16 cellular contexts compared by ENCODE assay signal in the genomic region with DNA sequence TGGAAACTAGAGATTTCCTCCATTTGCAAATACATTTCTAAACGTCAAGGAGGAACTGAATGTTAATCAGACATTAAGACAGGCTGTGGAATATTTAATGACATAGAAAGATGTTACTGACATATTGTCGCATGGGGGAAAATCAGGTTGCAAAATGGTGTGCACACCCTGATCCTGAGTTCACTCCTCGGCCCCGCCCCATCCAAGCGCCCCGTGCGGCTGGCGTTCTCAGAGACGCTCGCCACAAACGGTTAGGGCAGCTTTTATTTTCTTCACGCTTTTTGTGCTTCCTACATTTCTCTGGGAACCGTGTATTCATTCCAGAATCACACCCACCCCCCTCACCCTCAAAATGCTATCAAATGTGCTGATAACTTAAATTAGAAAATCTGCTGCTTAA. TPM values are rescaled to one million over a fixed set of nuclear protein-coding genes. Genes with fewer than 3 reads are reported as not detected.
DNase-seq lines count a peak whose midpoint lies in the region; ATAC-seq, FAIRE-seq and TF ChIP-seq lines count a peak whose summit lies in the region.
"Had no signal": no experiment of that assay in that cellular context is flagged by ENCODE, and none has a peak within 500 bp of the region (broad histone marks: within the 10 kb centered on the region; RNA-seq: fewer than 3 reads in every experiment).

No MANE protein-coding gene starts in this region.

- H3K36me3 Mint-ChIP-seq in activated CD8-positive, alpha-beta memory T cell treated with anti-CD3 and anti-CD28 coated beads, Interleukin-2, amount 10 ng/mL, durations not matched to agents 7 days and 5 days = no peaks in the 10 kb centered on the region
- H3K36me3 Mint-ChIP-seq: activated naive CD8-positive, alpha-beta T cell had no signal

- TF ChIP-seq POLR2A in GM12878 (IDR thresholded peaks at IDR 0.05; ENCODE audit: low read depth, low read length) = no peak

- H3K79me2 ChIP-seq in GM12878 (ENCODE audit: control insufficient read depth, insufficient read depth, low read length) (no peaks in the 10 kb centered on the region), neural cell (replicated peaks; ENCODE audit: insufficient read depth, low read length) (no peaks in the 10 kb centered on the region)

- POLR2A ChIA-PET in GM12878 (lab: Charles Lee) = interaction anchor here (0.6 kb wide), 1 partner anchor 329 kb away, joined by 3 read pairs; no protein-coding TSS in a partner anchor

- ATAC-seq in activated CD8-positive, alpha-beta memory T cell treated with anti-CD3 and anti-CD28 coated beads, Interleukin-2, amount 10 ng/mL, durations not matched to agents 7 days and 5 days = peak; percentile 34
- ATAC-seq in GM12878 = peak; percentile 48; the same call in 2 of the 3 replicates
- no peak for ATAC-seq in HG03135 (IDR thresholded peaks at IDR 0.05; ENCODE audit: unreplicated experiment)
- ATAC-seq: activated CD4-positive, CD25-positive, alpha-beta regulatory T cell treated with anti-CD3 and anti-CD28 coated beads, Interleukin-2, amount 50 U/mL, for 24 hours had no signal

- no peaks in the 10 kb centered on the region for H3F3A ChIP-seq in neural cell (ENCODE audit: insufficient read depth, low read length, poor library complexity, severe bottlenecking)

- no TSS peak for BruUV-seq in GM12878 (replicated peaks; lab: Mats Ljungman, UMichigan)

- H2AFZ ChIP-seq in GM12878 (ENCODE audit: control insufficient read depth, low read depth, low read length) (no peak overlapping the region), neural cell (ENCODE audit: low read depth, low read length) (no peak overlapping the region)

- no peaks in the 10 kb centered on the region for H3K9me3 Mint-ChIP-seq in activated CD8-positive, alpha-beta memory T cell treated with anti-CD3 and anti-CD28 coated beads, Interleukin-2, amount 10 ng/mL, durations not matched to agents 7 days and 5 days (ENCODE audit: low read depth)
- H3K9me3 Mint-ChIP-seq: neural crest cell had no signal

- RAD21 ChIA-PET in GM12878 (lab: Charles Lee; ENCODE audit: unreplicated experiment) = interaction anchor here (2.1 kb wide), 2 partner anchors 61 to 64 kb away, joined by 6 to 8 read pairs; no protein-coding TSS in a partner anchor

- TF ChIP-seq EP300 in GM12878 (IDR thresholded peaks at IDR 0.05; ENCODE audit: borderline replicate concordance in 1 of 2, control insufficient read depth in 1 of 2, low read depth in 2 of 2, low read length in 2 of 2) (no peak), neural cell (conservative IDR thresholded peaks at IDR 0.05; ENCODE audit: poor library complexity, severe bottlenecking) (peak; percentile 18)

- DNase-seq in activated CD8-positive, alpha-beta memory T cell treated with anti-CD3 and anti-CD28 coated beads, Interleukin-2, amount 10 ng/mL, durations not matched to agents 7 days and 5 days = peak; percentile 50
- DNase-seq in activated CD8-positive, alpha-beta memory T cell treated with anti-CD3 and anti-CD28 coated beads for 24 hours = no peak
- peak; percentile 55 for DNase-seq in NCI-H2171 treated with DMSO at 0.1 percent for 48 hours (lab: John Stamatoyannopoulos, UW)
- DNase-seq in GM12878 (ENCODE audit: low read depth, low spot score) = no peak
- no peak for DNase-seq in posterior vena cava (ENCODE audit: low spot score)
- no peak for DNase-seq in NCI-H1417 treated with DMSO at 0.1 percent for 48 hours (lab: John Stamatoyannopoulos, UW)
- DNase-seq: spleen had no signal

- TF ChIP-seq RAD21 in GM12878 (IDR thresholded peaks at IDR 0.05; ENCODE audit: insufficient read depth, low read depth, low read length) (no peak), neural cell (conservative IDR thresholded peaks at IDR 0.05) (no peak)

- no peaks in the 10 kb centered on the region for H4K20me1 ChIP-seq in GM12878 (ENCODE audit: control insufficient read depth, insufficient read depth)
- no peaks in the 10 kb centered on the region for H4K20me1 ChIP-seq in neural cell (ENCODE audit: insufficient read depth)

- H3K36me3 ChIP-seq in GM12878 (ENCODE audit: control insufficient read depth in 2 of 2, insufficient read depth in 2 of 2, low read length in 1 of 2) (no peaks in the 10 kb centered on the region), neural cell (ENCODE audit: insufficient read depth, low read length) (no peaks in the 10 kb centered on the region)

- H3K27me3 ChIP-seq in GM12878 (replicated peaks in 1 of 2; ENCODE audit: control insufficient read depth in 2 of 2, insufficient read depth in 2 of 2, low read length in 1 of 2) (peaks cover 2 to 7% of the 10 kb centered on the region in 2 experiments; a peak in 3 of 4 replicates), neural cell (ENCODE audit: insufficient read depth, low read depth, low read length) (no peaks in the 10 kb centered on the region)
- H3K27me3 ChIP-seq: spleen had no signal

- WGBS in GM12878 (ENCODE audit: insufficient coverage, insufficient replicate concordance, low lambda C conversion rate, missing lambda C conversion rate) = 5% methylated on average over 13 of the region's 13 CpGs

- FAIRE-seq in GM12878 (lab: Jason Lieb, UNC) = no peak
- FAIRE-seq: islet of Langerhans had no signal

- no peak overlapping the region for H3K9ac ChIP-seq in GM12878 (ENCODE audit: control insufficient read depth, insufficient read depth, low read length)
- H3K9ac ChIP-seq in neural cell (ENCODE audit: low read length) = peak overlapping the region; percentile 34
- H3K9ac ChIP-seq: KMS-11 had no signal

- TF ChIP-seq CTCF in GM12878 (IDR thresholded peaks at IDR 0.05 in 2 of 3, conservative IDR thresholded peaks at IDR 0.05 in 1 of 3; ENCODE audit: control insufficient read depth in 2 of 3, extremely low read depth in 1 of 3, insufficient read depth in 1 of 3, low read depth in 3 of 3, low read length in 3 of 3) (no peak), neural cell (IDR thresholded peaks at IDR 0.05; ENCODE audit: poor library complexity, severe bottlenecking) (no peak)

- peaks cover 16% of the 10 kb centered on the region for H3K27me3 Mint-ChIP-seq in activated CD8-positive, alpha-beta memory T cell treated with anti-CD3 and anti-CD28 coated beads, Interleukin-2, amount 10 ng/mL, durations not matched to agents 7 days and 5 days
- H3K27me3 Mint-ChIP-seq: activated naive CD8-positive, alpha-beta T cell had no signal

- H3K4me1 Mint-ChIP-seq in activated CD8-positive, alpha-beta memory T cell treated with anti-CD3 and anti-CD28 coated beads, Interleukin-2, amount 10 ng/mL, durations not matched to agents 7 days and 5 days = peaks cover 27% of the 10 kb centered on the region

- H3K4me3 ChIP-seq in GM12878 (no peak overlapping the region), neural cell (ENCODE audit: low read length) (no peak overlapping the region)
- H3K4me3 ChIP-seq: spleen had no signal

- in situ Hi-C loops in GM12878 (cut with MboI) = no loop called here

- H3K9me2 ChIP-seq in neural cell (ENCODE audit: insufficient read depth, low read length) = no peaks in the 10 kb centered on the region

- H3K4me2 ChIP-seq in GM12878 (ENCODE audit: control insufficient read depth, insufficient read depth) = no peak overlapping the region
- H3K4me2 ChIP-seq in neural cell (ENCODE audit: low read length) = no peak overlapping the region
- H3K4me2 ChIP-seq: KMS-11 had no signal

- SMC1A ChIA-PET in GM12878 (lab: Charles Lee; ENCODE audit: uncharacterized antibody, unreplicated experiment) = interaction anchor here (1.0 to 1.5 kb wide), 3 partner anchors 8 to 64 kb away, joined by 3 to 4 read pairs (median 3); no protein-coding TSS in a partner anchor

- no peak overlapping the region for H3K27ac Mint-ChIP-seq in activated CD8-positive, alpha-beta memory T cell treated with anti-CD3 and anti-CD28 coated beads, Interleukin-2, amount 10 ng/mL, durations not matched to agents 7 days and 5 days
- H3K27ac Mint-ChIP-seq: activated naive CD8-positive, alpha-beta T cell had no signal

- H3K9me3 ChIP-seq in GM12878 (replicated peaks; ENCODE audit: control insufficient read depth, insufficient read depth, low read length) (no peaks in the 10 kb centered on the region), neural cell (ENCODE audit: low read length) (no peaks in the 10 kb centered on the region)
- H3K9me3 ChIP-seq: spleen had no signal

- H3K4me1 ChIP-seq in GM12878 (ENCODE audit: control insufficient read depth, insufficient read depth, low read length) = no peaks in the 10 kb centered on the region

- no peak overlapping the region for H3K27ac ChIP-seq in GM12878 (ENCODE audit: control insufficient read depth, insufficient read depth)
- H3K27ac ChIP-seq in neural cell (ENCODE audit: low read length) = peak overlapping the region; percentile 52
- H3K27ac ChIP-seq: KMS-11 had no signal

- CTCF ChIA-PET in activated CD8-positive, alpha-beta memory T cell treated with anti-CD3 and anti-CD28 coated beads, Interleukin-2, amount 10 ng/mL, durations not matched to agents 7 days and 5 days (lab: Charles Lee) = interaction anchor here (0.8 to 1.3 kb wide), 5 partner anchors 15 to 154 kb away, joined by 3 to 4 read pairs (median 3); no protein-coding TSS in a partner anchor
- CTCF ChIA-PET in GM12878 (lab: Yijun Ruan, JAX) = interaction anchor here (0.7 to 3.9 kb wide), 2 partner anchors 64 to 167 kb away, joined by 3 to 15 read pairs; no protein-coding TSS in a partner anchor

- no peak overlapping the region for H3K4me3 Mint-ChIP-seq in activated CD8-positive, alpha-beta memory T cell treated with anti-CD3 and anti-CD28 coated beads, Interleukin-2, amount 10 ng/mL, durations not matched to agents 7 days and 5 days
- H3K4me3 Mint-ChIP-seq: activated naive CD8-positive, alpha-beta T cell; neural crest cell had no signal

- intact Hi-C loops in GM12878 (cut with micrococcal nuclease; ENCODE audit: unreplicated experiment) (no loop called here), posterior vena cava (cut with DNase I) (no loop called here)

RNA-seq across cellular contexts. Expression of gene H1-8, which starts 10.8 kb away (rescaled TPM):
- not detected for total RNA-seq in activated CD8-positive, alpha-beta memory T cell treated with anti-CD3 and anti-CD28 coated beads, Interleukin-2, amount 10 ng/mL, durations not matched to agents 7 days and 5 days
- not detected in 2 replicates for total RNA-seq in GM12878 (2013; cell fraction: nucleolus; rRNA removed)
- total RNA-seq in GM12878 (2014; rRNA removed) (not detected in 2 replicates), GM12878 (2014; rRNA removed; fragmentation: Illumina TruSeq; extraction: Trizol) (not detected in 2 replicates), GM12878 (2021) (not detected in 2 replicates), posterior vena cava (not detected)
- polyA plus RNA-seq in GM12878 (2011; ENCODE audit: low read depth) = not detected
- polyA plus RNA-seq in GM12878 (2011; rRNA removed) (not detected in 2 replicates), GM12878 (2014; fragmentation: Illumina TruSeq; extraction: Trizol) (not detected in 2 replicates), GM12878 (2014; fragmentation: Nextera tagmentation; extraction: Ambion mirVana) (not detected), GM12878 (2014; rRNA removed) (not detected in 2 replicates), GM12878 (2016; fragmentation: Nextera tagmentation; extraction: Ambion mirVana) (not detected), neural cell (not detected in 2 replicates)
- not detected in 2 replicates for polyA plus RNA-seq in GM12878 (2011; cell fraction: cytosol; rRNA removed)
- polyA plus RNA-seq in GM12878 (2011; cell fraction: nucleus; rRNA removed) = not detected in 2 replicates
- polyA plus RNA-seq in GM12878 (2012) = not detected in 2 replicates
- polyA minus RNA-seq in GM12878 (2011; rRNA and poly(A)+ RNA removed) = not detected in 2 replicates
- polyA minus RNA-seq in GM12878 (2011; cell fraction: cytosol; rRNA and poly(A)+ RNA removed) = not detected in 2 replicates
- polyA minus RNA-seq in GM12878 (2011; cell fraction: nucleus; rRNA and poly(A)+ RNA removed) = not detected in 2 replicates
- polyA minus RNA-seq in neural cell = not detected in 2 replicates
- total RNA-seq: fibroblast of villous mesenchyme, neural crest cell, spleen, urinary bladder had no signal
- polyA plus RNA-seq: spleen, urinary bladder had no signal

RNA-seq across cellular contexts. Expression of gene RHO, which starts 25.3 kb away (rescaled TPM):
- total RNA-seq in activated CD8-positive, alpha-beta memory T cell treated with anti-CD3 and anti-CD28 coated beads, Interleukin-2, amount 10 ng/mL, durations not matched to agents 7 days and 5 days = not detected
- total RNA-seq in GM12878 (2013; cell fraction: nucleolus; rRNA removed) = not detected in 2 replicates
- total RNA-seq in GM12878 (2014; rRNA removed) = not detected in 2 replicates
- total RNA-seq in GM12878 (2014; rRNA removed; fragmentation: Illumina TruSeq; extraction: Trizol) = not detected in 2 replicates
- not detected in 2 replicates for total RNA-seq in GM12878 (2021)
- not detected for polyA plus RNA-seq in GM12878 (2011; ENCODE audit: low read depth)
- polyA plus RNA-seq in GM12878 (2011; rRNA removed) = not detected in 2 replicates
- not detected in 2 replicates for polyA plus RNA-seq in GM12878 (2011; cell fraction: cytosol; rRNA removed)
- polyA plus RNA-seq in GM12878 (2011; cell fraction: nucleus; rRNA removed) = not detected in 2 replicates
- not detected in 2 replicates for polyA plus RNA-seq in GM12878 (2012)
- polyA plus RNA-seq in GM12878 (2014; fragmentation: Illumina TruSeq; extraction: Trizol) = not detected in 2 replicates
- not detected for polyA plus RNA-seq in GM12878 (2014; fragmentation: Nextera tagmentation; extraction: Ambion mirVana)
- polyA plus RNA-seq in GM12878 (2014; rRNA removed) = not detected in 2 replicates
- polyA plus RNA-seq in GM12878 (2016; fragmentation: Nextera tagmentation; extraction: Ambion mirVana) = not detected
- not detected in 2 replicates for polyA minus RNA-seq in GM12878 (2011; rRNA and poly(A)+ RNA removed)
- not detected in 2 replicates for polyA minus RNA-seq in GM12878 (2011; cell fraction: cytosol; rRNA and poly(A)+ RNA removed)
- polyA minus RNA-seq in GM12878 (2011; cell fraction: nucleus; rRNA and poly(A)+ RNA removed) = not detected in 2 replicates
- not detected in 2 replicates for polyA plus RNA-seq in neural cell
- not detected in 2 replicates for polyA minus RNA-seq in neural cell
- total RNA-seq in posterior vena cava = not detected
- total RNA-seq: fibroblast of villous mesenchyme, neural crest cell, spleen, urinary bladder had no signal
- polyA plus RNA-seq: spleen, urinary bladder had no signal

RNA-seq across cellular contexts. Expression of gene PLXND1, which starts 52.7 kb away (rescaled TPM):
- total RNA-seq in activated CD8-positive, alpha-beta memory T cell treated with anti-CD3 and anti-CD28 coated beads, Interleukin-2, amount 10 ng/mL, durations not matched to agents 7 days and 5 days = 1 to 10 TPM; 1.1 to 3.0 TPM
- 1.1 and 1.7 TPM in 2 replicates for total RNA-seq in GM12878 (2013; cell fraction: nucleolus; rRNA removed)
- total RNA-seq in GM12878 (2014; rRNA removed) (0.16 TPM in 1 of 2 replicates, not detected in the other), GM12878 (2014; rRNA removed; fragmentation: Illumina TruSeq; extraction: Trizol) (not detected in 2 replicates), GM12878 (2021) (0.66 and 2.3 TPM in 2 replicates), posterior vena cava (100 to 1,000 TPM; 155 to 241 TPM)
- 0.49 TPM for polyA plus RNA-seq in GM12878 (2011; ENCODE audit: low read depth)
- polyA plus RNA-seq in GM12878 (2011; rRNA removed) (0.01 TPM in 1 of 2 replicates, not detected in the other), GM12878 (2014; fragmentation: Illumina TruSeq; extraction: Trizol) (not detected in 2 replicates), GM12878 (2014; fragmentation: Nextera tagmentation; extraction: Ambion mirVana) (not detected), GM12878 (2014; rRNA removed) (0.08 and 0.72 TPM in 2 replicates), GM12878 (2016; fragmentation: Nextera tagmentation; extraction: Ambion mirVana) (not detected), neural cell (0.05 TPM in 1 of 2 replicates, not detected in the other)
- 0.04 TPM in 1 of 2 replicates, not detected in the other for polyA plus RNA-seq in GM12878 (2011; cell fraction: cytosol; rRNA removed)
- 0.45 and 0.51 TPM in 2 replicates for polyA plus RNA-seq in GM12878 (2011; cell fraction: nucleus; rRNA removed)
- 0.29 and 0.51 TPM in 2 replicates for polyA plus RNA-seq in GM12878 (2012)
- polyA minus RNA-seq in GM12878 (2011; rRNA and poly(A)+ RNA removed) = 0.44 and 0.46 TPM in 2 replicates
- not detected in 2 replicates for polyA minus RNA-seq in GM12878 (2011; cell fraction: cytosol; rRNA and poly(A)+ RNA removed)
- not detected in 2 replicates for polyA minus RNA-seq in GM12878 (2011; cell fraction: nucleus; rRNA and poly(A)+ RNA removed)
- polyA minus RNA-seq in neural cell = 0.93 and 1.5 TPM in 2 replicates

Comparison
In these comparisons a context has a peak if more than half of its experiments do, and no peak if none do; other contexts are left out.
1. DNase-seq: peak in activated CD8-positive, alpha-beta memory T cell treated with anti-CD3 and anti-CD28 coated beads, Interleukin-2, amount 10 ng/mL, durations not matched to agents 7 days and 5 days (single experiment) and NCI-H2171 treated with DMSO at 0.1 percent for 48 hours (single experiment); none in activated CD8-positive, alpha-beta memory T cell treated with anti-CD3 and anti-CD28 coated beads for 24 hours (single experiment), GM12878 (single experiment), posterior vena cava (single experiment) and NCI-H1417 treated with DMSO at 0.1 percent for 48 hours (single experiment).
2. RNA of gene PLXND1, which starts 52.7 kb away (total RNA-seq): 155 to 241 TPM in posterior vena cava; 1.1 to 3.0 TPM in activated CD8-positive, alpha-beta memory T cell treated with anti-CD3 and anti-CD28 coated beads, Interleukin-2, amount 10 ng/mL, durations not matched to agents 7 days and 5 days and 0.16 to 2.3 TPM in GM12878; every median in the first group is over 10 times any median in the second.